ENCODE assay signal across 10 cellular contexts in genomic region chr5:172920447-172920849, GRCh38. TPM values are rescaled to one million over a fixed set of nuclear protein-coding genes. Genes with fewer than 3 reads are reported as not detected.
DNase-seq lines count a peak whose midpoint lies in the region; ATAC-seq and TF ChIP-seq lines count a peak whose summit lies in the region.
"Had no signal": no experiment of that assay in that cellular context is flagged by ENCODE, and none has a peak within 500 bp of the region (broad histone marks: within the 10 kb centered on the region; RNA-seq: fewer than 3 reads in every experiment).

No MANE protein-coding gene starts in this region.

- H3K27me3 ChIP-seq in PC-3 (ENCODE audit: low read length), result no peaks in the 10 kb centered on the region
- no peaks in the 10 kb centered on the region for H3K27me3 ChIP-seq in neuronal stem cell (ENCODE audit: control insufficient read depth in 3 of 3, insufficient read depth in 3 of 3, low read depth in 1 of 3, low read length in 3 of 3)
- H3K27me3 ChIP-seq: pancreas had no signal

- no peak overlapping the region for H2BK15ac ChIP-seq in neuronal stem cell (ENCODE audit: low read length)

- no peak overlapping the region for H2BK12ac ChIP-seq in neuronal stem cell (ENCODE audit: low read length)

- no peak overlapping the region for H4K8ac ChIP-seq in neuronal stem cell (ENCODE audit: low read depth, low read length)

- H3K36me3 ChIP-seq in PC-3 (ENCODE audit: low read depth, low read length) (peaks cover 15% of the 10 kb centered on the region; the same call in 1 of the 2 replicates), neuronal stem cell (replicated peaks in 1 of 2; ENCODE audit: control insufficient read depth in 2 of 2, insufficient read depth in 2 of 2, low read length in 2 of 2) (peaks cover 16 to 73% of the 10 kb centered on the region in 2 donors)

- H3F3A ChIP-seq in PC-3 (ENCODE audit: low read length, unreplicated experiment), result no peaks in the 10 kb centered on the region

- TF ChIP-seq CTCF in AG04449 (IDR thresholded peaks at IDR 0.05; ENCODE audit: insufficient read depth, low read length, missing control alignments) (no peak), PC-3 (conservative IDR thresholded peaks at IDR 0.05; ENCODE audit: low read depth, low read length) (no peak), epithelial cell of esophagus (IDR thresholded peaks at IDR 0.05; ENCODE audit: insufficient read depth, low read depth, low read length, missing control alignments) (no peak)

- no peak overlapping the region for H2BK5ac ChIP-seq in neuronal stem cell (ENCODE audit: low read length)

- H3K9me2 ChIP-seq in PC-3 (replicated peaks; ENCODE audit: low read length), result no peaks in the 10 kb centered on the region

- peak overlapping the region; percentile 16; the same call in 1 of the 2 replicates for H3K4me2 ChIP-seq in PC-3 (ENCODE audit: low read length)
- H3K4me2 ChIP-seq in neuronal stem cell (ENCODE audit: insufficient read depth, low read length, poor library complexity, severe bottlenecking), result no peak overlapping the region

- no peaks in the 10 kb centered on the region for H3K79me2 ChIP-seq in PC-3 (ENCODE audit: low read length)

- POLR2A ChIA-PET in AG04449 (lab: Yijun Ruan, JAX), result interaction anchor here (1.1 to 1.4 kb wide), 3 partner anchors 9 to 153 kb away, joined by 4 to 7 read pairs (median 7); partner anchors contain the start of gene DUSP1
- POLR2A ChIA-PET in PC-3 (lab: Charles Lee; ENCODE audit: unreplicated experiment), result interaction anchor here (0.7 kb wide), 1 partner anchor 8 kb away, joined by 3 read pairs; no protein-coding TSS in a partner anchor

- H3K9me3 ChIP-seq in PC-3 (ENCODE audit: low read length) (no peaks in the 10 kb centered on the region), neuronal stem cell (replicated peaks in 1 of 2; ENCODE audit: control insufficient read depth in 2 of 2, insufficient read depth in 1 of 2, low read depth in 1 of 2, low read length in 2 of 2) (no peaks in the 10 kb centered on the region)
- H3K9me3 ChIP-seq: pancreas had no signal

- no CpG with 5 or more reads among the region's 13 CpGs for WGBS in neuronal stem cell (ENCODE audit: extremely low coverage in 2 of 2, insufficient read length in 2 of 2, insufficient replicate concordance in 1 of 2), 2 donors

- no peaks in the 10 kb centered on the region for H4K20me1 ChIP-seq in PC-3 (ENCODE audit: low read length)

- no peaks in the 10 kb centered on the region for H3K79me1 ChIP-seq in neuronal stem cell (ENCODE audit: low read depth, low read length)

- H3K4ac ChIP-seq in neuronal stem cell (ENCODE audit: low read length), result no peak overlapping the region

- CTCF ChIA-PET in AG04449 (lab: Yijun Ruan, JAX), result interaction anchor here (0.8 to 3.0 kb wide), 5 partner anchors 12 to 205 kb away, joined by 3 to 21 read pairs (median 5); no protein-coding TSS in a partner anchor
- CTCF ChIA-PET in PC-3 (lab: Charles Lee), result interaction anchor here (0.7 kb wide), 1 partner anchor 147 kb away, joined by 3 read pairs; no protein-coding TSS in a partner anchor

- peak overlapping the region; percentile 74 for H3K9ac ChIP-seq in PC-3 (ENCODE audit: low read length)
- no peak overlapping the region for H3K9ac ChIP-seq in neuronal stem cell (ENCODE audit: low read depth, low read length, poor library complexity)

- H3K23ac ChIP-seq in neuronal stem cell (ENCODE audit: low read depth, low read length, poor library complexity), result no peak overlapping the region

- intact Hi-C loops in PC-3 (cut with micrococcal nuclease), result no loop called here

- peak; percentile 95 for ATAC-seq in PC-3
- ATAC-seq in GM21390 (IDR thresholded peaks at IDR 0.05; ENCODE audit: unreplicated experiment), result no peak
- ATAC-seq in HG02798 (IDR thresholded peaks at IDR 0.05; ENCODE audit: poor library complexity, unreplicated experiment), result no peak
- ATAC-seq in GM19452 (IDR thresholded peaks at IDR 0.05; ENCODE audit: unreplicated experiment), result no peak
- no peak for ATAC-seq in GM19328 (IDR thresholded peaks at IDR 0.05; ENCODE audit: unreplicated experiment)

- DNase-seq in AG04449 (ENCODE audit: low read depth, low spot score) (peak; percentile 96), PC-3 (peak; percentile 80), epithelial cell of esophagus (ENCODE audit: low read depth) (peak; percentile 84), neuronal stem cell (ENCODE audit: low spot score) (no peak)
- DNase-seq: activated CD4-positive, CD25-positive, alpha-beta regulatory T cell treated with anti-CD3 and anti-CD28 coated beads, Interleukin-2, amount 50 U/mL, for 72 hours had no signal

- no peak overlapping the region for H2BK120ac ChIP-seq in neuronal stem cell (ENCODE audit: low read depth, low read length)

- H4K91ac ChIP-seq in neuronal stem cell (ENCODE audit: low read depth, low read length, poor library complexity), result peak overlapping the region; percentile 65

- no TSS peak for BruUV-seq in PC-3 (replicated peaks; lab: Mats Ljungman, UMichigan)

- no peak overlapping the region for H2AK5ac ChIP-seq in neuronal stem cell (ENCODE audit: low read depth, low read length)

- no peak overlapping the region for H3K14ac ChIP-seq in neuronal stem cell (ENCODE audit: low read length)

- H3K4me1 ChIP-seq in PC-3 (ENCODE audit: insufficient read depth, low read length) (peaks cover 16% of the 10 kb centered on the region), neuronal stem cell (ENCODE audit: control insufficient read depth in 2 of 2, insufficient read depth in 1 of 2, low read depth in 1 of 2, low read length in 2 of 2) (no peaks in the 10 kb centered on the region)
- H3K4me1 ChIP-seq: pancreas had no signal

- H3K4me3 ChIP-seq in AG04449 (ENCODE audit: low read depth, low read length), result no peak overlapping the region
- no peak overlapping the region for H3K4me3 ChIP-seq in PC-3 (ENCODE audit: low read length)
- H3K4me3 ChIP-seq in epithelial cell of esophagus (ENCODE audit: low read length), result no peak overlapping the region
- H3K4me3 ChIP-seq in neuronal stem cell (ENCODE audit: low read length in 2 of 2), result no peak overlapping the region
- H3K4me3 ChIP-seq: pancreas had no signal

- peak overlapping the region; percentile 91 for H3K27ac ChIP-seq in PC-3 (ENCODE audit: low read length)
- no peak overlapping the region for H3K27ac ChIP-seq in neuronal stem cell (replicated peaks; ENCODE audit: low read length)
- H3K27ac ChIP-seq: pancreas had no signal

- H3K18ac ChIP-seq in neuronal stem cell (ENCODE audit: low read length), result no peak overlapping the region

- H2AFZ ChIP-seq in PC-3 (ENCODE audit: low read length) (no peak overlapping the region), neuronal stem cell (ENCODE audit: low read length) (no peak overlapping the region)

RNA-seq across cellular contexts. Expression of gene RPL26L1, which starts 38.8 kb away (rescaled TPM):
- total RNA-seq in PC-3 (2014; rRNA removed), result 73.9 and 93.1 TPM in 2 replicates
- polyA plus RNA-seq in neuronal stem cell (2013, experiment 1 of 2), result 88.1 TPM
- polyA plus RNA-seq in neuronal stem cell (2013, experiment 2 of 2), result 87.5 TPM
